3 cellular contexts compared by ENCODE assay signal in genomic region chr11:66264893-66265292, GRCh38.
A peak's percentile ranks its signal among the peaks of the same experiment; 100 is the strongest.
TF ChIP-seq lines count a peak whose summit lies in the region.

No MANE protein-coding gene starts in this region.

TF ChIP-seq in SK-N-SH, 30 proteins besides CTCF, POLR2A, EP300 and RAD21:
- TF ChIP-seq CHD2 (IDR thresholded peaks at IDR 0.05; ENCODE audit: low read length, partially characterized antibody), result no peak
TF ChIP-seq in SK-N-SH: peak in this region for 0.

TF ChIP-seq in SK-N-SH treated with all-trans-retinoic acid at 6 μM for 48 hours, 23 proteins besides CTCF, POLR2A, EP300 and RAD21:
- TF ChIP-seq TSHZ2 (CRISPR knock-in tag; IDR thresholded peaks at IDR 0.05), result no peak
- no peak for TF ChIP-seq TOX (CRISPR knock-in tag; IDR thresholded peaks at IDR 0.05; ENCODE audit: borderline replicate concordance)
- TF ChIP-seq ISL1 (CRISPR knock-in tag; IDR thresholded peaks at IDR 0.05), result no peak
- no peak for TF ChIP-seq CSDC2 (CRISPR knock-in tag; IDR thresholded peaks at IDR 0.05)
- TF ChIP-seq ZNF565 (CRISPR knock-in tag; conservative IDR thresholded peaks at IDR 0.05; ENCODE audit: low read depth), result no peak
- TF ChIP-seq ESRRG (CRISPR knock-in tag; IDR thresholded peaks at IDR 0.05), result no peak
- no peak for TF ChIP-seq OSR1 (CRISPR knock-in tag; IDR thresholded peaks at IDR 0.05)
- no peak for TF ChIP-seq PATZ1 (CRISPR knock-in tag; IDR thresholded peaks at IDR 0.05; ENCODE audit: borderline replicate concordance)
- no peak for TF ChIP-seq PPARA (CRISPR knock-in tag; IDR thresholded peaks at IDR 0.05; ENCODE audit: borderline replicate concordance)
- no peak for TF ChIP-seq ZNF8 (CRISPR knock-in tag; IDR thresholded peaks at IDR 0.05)
- TF ChIP-seq ZNF70 (CRISPR knock-in tag; IDR thresholded peaks at IDR 0.05), result no peak
- TF ChIP-seq GLIS3 (CRISPR knock-in tag; IDR thresholded peaks at IDR 0.05), result no peak
- no peak for TF ChIP-seq ZFP3 (CRISPR knock-in tag; IDR thresholded peaks at IDR 0.05)
- no peak for TF ChIP-seq RARB (CRISPR knock-in tag; IDR thresholded peaks at IDR 0.05)

TF ChIP-seq in H1, 55 proteins besides CTCF, POLR2A, EP300 and RAD21:
- TF ChIP-seq SIN3A (conservative IDR thresholded peaks at IDR 0.05 in 1 of 2, IDR thresholded peaks at IDR 0.05 in 1 of 2; ENCODE audit: low read depth in 1 of 2, low read length in 2 of 2) (0 out of 4 replicates have a peak, but pooled peaks of 1 of the 2 experiments have one; percentile 28), CREB1 (IDR thresholded peaks at IDR 0.05) (no peak)
